ENCODE assay signal across 8 cellular contexts in the genomic region with DNA sequence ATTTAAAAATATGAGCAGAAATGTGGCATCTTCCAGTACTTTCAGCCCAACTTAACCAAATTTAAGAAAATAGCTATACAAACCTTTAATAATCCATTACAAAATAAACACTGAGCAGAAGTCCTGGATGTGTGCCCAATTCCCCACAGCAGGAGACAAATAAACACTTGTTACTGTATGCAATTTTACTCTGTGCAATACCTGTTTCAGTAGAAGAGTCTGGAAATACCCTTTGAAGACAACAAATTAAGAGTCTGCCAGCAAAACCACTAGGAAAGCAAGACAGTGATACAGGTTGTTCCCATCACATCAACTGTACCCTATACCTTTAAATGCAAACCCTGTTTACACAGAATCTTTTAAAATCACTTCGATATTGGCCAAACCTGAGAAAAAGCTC. TPM values are rescaled to one million over a fixed set of nuclear protein-coding genes. Genes with fewer than 3 reads are reported as not detected.
DNase-seq lines count a peak whose midpoint lies in the region; ATAC-seq and TF ChIP-seq lines count a peak whose summit lies in the region.

No MANE protein-coding gene starts in this region.

- no peaks in the 10 kb centered on the region for H3K9me3 Mint-ChIP-seq in progenitor cell of endocrine pancreas (ENCODE audit: low read depth)

- H3K4me1 Mint-ChIP-seq in progenitor cell of endocrine pancreas (ENCODE audit: low read depth), result no peaks in the 10 kb centered on the region

- no peaks in the 10 kb centered on the region for H3K27me3 Mint-ChIP-seq in progenitor cell of endocrine pancreas

- DNase-seq in NCI-H774 (lab: John Stamatoyannopoulos, UW) (peak; percentile 73), left lobe of liver (ENCODE audit: low spot score) (no peak), progenitor cell of endocrine pancreas (ENCODE audit: low spot score, unreplicated experiment) (no peak), NOMO-1 treated with dmso at 0.1 percent for 144 hours (lab: John Stamatoyannopoulos, UW; ENCODE audit: unreplicated experiment) (no peak)

- peaks cover 14% of the 10 kb centered on the region for H3K36me3 Mint-ChIP-seq in progenitor cell of endocrine pancreas (ENCODE audit: insufficient read depth)

- no peak overlapping the region for H3K27ac Mint-ChIP-seq in progenitor cell of endocrine pancreas

- no peak for TF ChIP-seq CTCF in progenitor cell of endocrine pancreas (IDR thresholded peaks at IDR 0.05; ENCODE audit: unreplicated experiment)

- H3K4me3 Mint-ChIP-seq in progenitor cell of endocrine pancreas (ENCODE audit: low read depth), result no peak overlapping the region

- peak; percentile 65 for ATAC-seq in GM18511 (IDR thresholded peaks at IDR 0.05; ENCODE audit: unreplicated experiment)
- peak; percentile 56 for ATAC-seq in HG03565 (IDR thresholded peaks at IDR 0.05; ENCODE audit: unreplicated experiment)
- ATAC-seq in left lobe of liver, result peak; percentile 85
- ATAC-seq in GM18517 (IDR thresholded peaks at IDR 0.05; ENCODE audit: unreplicated experiment), result no peak
- no peak for ATAC-seq in GM19455 (IDR thresholded peaks at IDR 0.05; ENCODE audit: unreplicated experiment)

RNA-seq across cellular contexts. Expression of a gene that starts 41.4 kb away (rescaled TPM):
- not detected for total RNA-seq in left lobe of liver
- not detected in 2 replicates for total RNA-seq in progenitor cell of endocrine pancreas

Comparison
In these comparisons a context has a peak if more than half of its experiments do, and no peak if none do; other contexts are left out.
1. ATAC-seq: peak in GM18511 (single experiment), HG03565 (single experiment) and left lobe of liver (single experiment); none in GM18517 (single experiment) and GM19455 (single experiment).